ENCODE assay signal across 17 cellular contexts in genomic region chr12:89261210-89261609, GRCh38.
"Had no signal": no experiment of that assay in that cellular context is flagged by ENCODE, and none has a peak within 500 bp of the region (broad histone marks: within the 10 kb centered on the region; RNA-seq: fewer than 3 reads in every experiment).

No MANE protein-coding gene starts in this region.

- FAIRE-seq: endothelial cell of umbilical vein, keratinocyte had no signal

- H3K4me3 ChIP-seq: colonic mucosa, left lung, prostate gland, right lobe of liver, SJSA1 had no signal

- H3K27ac Mint-ChIP-seq: memory B cell; natural killer cell treated with Interleukin-12 subunit alpha and Interleukin-12 subunit beta and Interleukin-15 and Interleukin-18, amount 100 ng/mL, for 72 hours; stimulated activated naive B cell treated with anti-CD40 and anti-IgM and Interleukin-4, amounts not matched to agents 10 μg/mL and 1 μg/mL and 100 μg/mL, for 72 hours; type B pancreatic cell; WTC11 had no signal

- H3K4me3 Mint-ChIP-seq: memory B cell; natural killer cell treated with Interleukin-12 subunit alpha and Interleukin-12 subunit beta and Interleukin-15 and Interleukin-18, amount 100 ng/mL, for 72 hours; stimulated activated naive B cell treated with anti-CD40 and anti-IgM and Interleukin-4, amounts not matched to agents 10 μg/mL and 1 μg/mL and 100 μg/mL, for 72 hours; type B pancreatic cell; WTC11 had no signal

- H3K36me3 ChIP-seq: colonic mucosa, left lung, prostate gland, right lobe of liver, SJSA1 had no signal

- ATAC-seq: left lung; natural killer cell treated with Interleukin-12 subunit alpha and Interleukin-12 subunit beta and Interleukin-15 and Interleukin-18, amount 100 ng/mL, for 72 hours; stimulated activated naive B cell treated with anti-CD40 and anti-IgM and Interleukin-4, amounts not matched to agents 10 μg/mL and 1 μg/mL and 100 μg/mL, for 72 hours; WTC11 had no signal

- H3K4me1 Mint-ChIP-seq: memory B cell; stimulated activated naive B cell treated with anti-CD40 and anti-IgM and Interleukin-4, amounts not matched to agents 10 μg/mL and 1 μg/mL and 100 μg/mL, for 72 hours had no signal

- H3K27me3 ChIP-seq: colonic mucosa, left lung, right lobe of liver, SJSA1 had no signal

- DNase-seq: activated CD4-positive, alpha-beta T cell treated with anti-CD3 and anti-CD28 coated beads, Interleukin-2, amount 50 U/mL, for 48 hours; activated gamma-delta T cell; caudate nucleus; colonic mucosa; effector CD4-positive, alpha-beta T cell; left lung; occipital lobe; right lobe of liver; stimulated activated naive B cell treated with anti-CD40 and anti-IgM and Interleukin-4, amounts not matched to agents 10 μg/mL and 1 μg/mL and 100 μg/mL, for 72 hours had no signal

- H3K4me1 ChIP-seq: colonic mucosa, left lung, prostate gland, SJSA1 had no signal

- H3K9me3 ChIP-seq: colonic mucosa, prostate gland, right lobe of liver, SJSA1 had no signal

- H3K27me3 Mint-ChIP-seq: memory B cell; natural killer cell treated with Interleukin-12 subunit alpha and Interleukin-12 subunit beta and Interleukin-15 and Interleukin-18, amount 100 ng/mL, for 72 hours; stimulated activated naive B cell treated with anti-CD40 and anti-IgM and Interleukin-4, amounts not matched to agents 10 μg/mL and 1 μg/mL and 100 μg/mL, for 72 hours had no signal

- H3K9me3 Mint-ChIP-seq: memory B cell had no signal

- H3K36me3 Mint-ChIP-seq: memory B cell; natural killer cell treated with Interleukin-12 subunit alpha and Interleukin-12 subunit beta and Interleukin-15 and Interleukin-18, amount 100 ng/mL, for 72 hours; type B pancreatic cell had no signal

- H3K27ac ChIP-seq: colonic mucosa, left lung, prostate gland, SJSA1 had no signal
